8 cellular contexts compared by ENCODE assay signal in the genomic region with DNA sequence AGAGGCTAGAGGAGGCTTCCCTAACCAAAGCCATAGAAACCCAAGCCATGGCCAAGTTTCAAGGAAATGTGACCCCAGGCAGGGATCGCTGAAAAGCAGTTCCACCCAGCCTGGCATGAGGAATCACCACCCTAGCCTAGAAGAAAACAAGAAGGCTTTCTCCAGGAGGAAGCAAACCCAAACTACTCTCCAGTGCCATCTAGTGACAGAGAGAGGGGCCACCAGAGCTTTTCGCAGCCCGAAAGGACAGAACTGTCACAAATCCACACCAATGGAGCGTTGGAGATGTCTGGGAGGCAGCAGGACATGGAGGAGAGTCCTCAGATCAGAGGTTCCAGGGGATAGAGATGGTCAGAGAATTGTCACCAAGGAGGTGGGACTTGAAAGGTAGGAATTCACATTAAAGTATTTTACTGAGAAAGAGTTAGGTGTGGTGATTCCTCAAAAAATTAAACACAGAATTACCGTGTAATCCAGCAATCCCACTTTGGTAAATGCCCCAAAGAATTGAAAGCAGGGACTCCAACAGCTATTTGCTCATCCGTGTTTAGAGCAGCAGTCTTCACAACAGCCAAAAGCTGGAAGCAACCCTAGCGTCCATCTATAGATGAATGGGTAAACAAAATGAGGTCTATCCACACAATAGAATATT.
DNase-seq lines count a peak whose midpoint lies in the region; ATAC-seq, FAIRE-seq and TF ChIP-seq lines count a peak whose summit lies in the region.

No MANE protein-coding gene starts in this region.

- H3K27ac Mint-ChIP-seq in activated T-helper 1 cell treated with anti-CD3 and anti-CD28 coated beads, Interleukin-12 subunit alpha, Interleukin-12 subunit beta, Interleukin-2, Interleukin-4 antibody, amounts not matched to agents 30 ng/mL and 10 ng/mL and 1 ng/mL, durations not matched to agents 14 hours and 24 hours and 36 hours = no peak overlapping the region

- peaks cover 9% of the 10 kb centered on the region for H3K27me3 Mint-ChIP-seq in activated T-helper 1 cell treated with anti-CD3 and anti-CD28 coated beads, Interleukin-12 subunit alpha, Interleukin-12 subunit beta, Interleukin-2, Interleukin-4 antibody, amounts not matched to agents 30 ng/mL and 10 ng/mL and 1 ng/mL, durations not matched to agents 14 hours and 24 hours and 36 hours (ENCODE audit: insufficient read depth)

- no peaks in the 10 kb centered on the region for H3K4me1 Mint-ChIP-seq in activated T-helper 1 cell treated with anti-CD3 and anti-CD28 coated beads, Interleukin-12 subunit alpha, Interleukin-12 subunit beta, Interleukin-2, Interleukin-4 antibody, amounts not matched to agents 30 ng/mL and 10 ng/mL and 1 ng/mL, durations not matched to agents 14 hours and 24 hours and 36 hours (ENCODE audit: low read depth)

- H3K9me3 ChIP-seq in OCI-LY7 (ENCODE audit: low read length) = no peaks in the 10 kb centered on the region
- H3K9me3 ChIP-seq in ovary = no peaks in the 10 kb centered on the region

- no peaks in the 10 kb centered on the region for H3K27me3 ChIP-seq in ovary

- no peaks in the 10 kb centered on the region for H3K9me3 Mint-ChIP-seq in activated T-helper 1 cell treated with anti-CD3 and anti-CD28 coated beads, Interleukin-12 subunit alpha, Interleukin-12 subunit beta, Interleukin-2, Interleukin-4 antibody, amounts not matched to agents 30 ng/mL and 10 ng/mL and 1 ng/mL, durations not matched to agents 14 hours and 24 hours and 36 hours

- no peaks in the 10 kb centered on the region for H3K36me3 Mint-ChIP-seq in activated T-helper 1 cell treated with anti-CD3 and anti-CD28 coated beads, Interleukin-12 subunit alpha, Interleukin-12 subunit beta, Interleukin-2, Interleukin-4 antibody, amounts not matched to agents 30 ng/mL and 10 ng/mL and 1 ng/mL, durations not matched to agents 14 hours and 24 hours and 36 hours (ENCODE audit: low read depth)

- no peak for TF ChIP-seq POLR2A in ovary (IDR thresholded peaks at IDR 0.05)

- no peak overlapping the region for H3K4me2 ChIP-seq in OCI-LY7 (ENCODE audit: low read length)

- no peaks in the 10 kb centered on the region for H4K20me1 ChIP-seq in OCI-LY7 (ENCODE audit: insufficient read depth, low read length)

- WGBS in ovary, 3 donors = 16 to 26% (median 17%) methylated on average over 7 of the region's 7 CpGs

- no peak overlapping the region for H3K4me3 Mint-ChIP-seq in activated T-helper 1 cell treated with anti-CD3 and anti-CD28 coated beads, Interleukin-12 subunit alpha, Interleukin-12 subunit beta, Interleukin-2, Interleukin-4 antibody, amounts not matched to agents 30 ng/mL and 10 ng/mL and 1 ng/mL, durations not matched to agents 14 hours and 24 hours and 36 hours

- H3K27ac ChIP-seq in OCI-LY7 (ENCODE audit: low read depth, low read length, poor library complexity, severe bottlenecking) (no peak overlapping the region), ovary (no peak overlapping the region)

- H3K79me2 ChIP-seq in OCI-LY7 (ENCODE audit: insufficient read depth, low read depth, low read length) = no peaks in the 10 kb centered on the region

- no peak for FAIRE-seq in frontal cortex (lab: Jason Lieb, UNC)

- CTCF ChIA-PET in OCI-LY7 (lab: Charles Lee; ENCODE audit: unreplicated experiment) = no interaction called here

- no peaks in the 10 kb centered on the region for H3K4me1 ChIP-seq in OCI-LY7 (ENCODE audit: insufficient read depth, low read length, poor library complexity, severe bottlenecking)
- no peaks in the 10 kb centered on the region for H3K4me1 ChIP-seq in ovary (ENCODE audit: insufficient read depth)

- H3K36me3 ChIP-seq in OCI-LY7 (ENCODE audit: insufficient read depth, low read length) (no peaks in the 10 kb centered on the region), ovary (no peaks in the 10 kb centered on the region)

- BruUV-seq in OCI-LY7 (replicated peaks; lab: Mats Ljungman, UMichigan) = no TSS peak

- intact Hi-C loops in OCI-LY7 (cut with micrococcal nuclease; ENCODE audit: unreplicated experiment) (loop anchor here (1.0 to 2.0 kb wide), 3 partner anchors 121 to 276 kb away; no protein-coding TSS in a partner anchor), ovary (cut with DNase I) (loop anchor here in 2 of 4 donors (2.0 to 10.0 kb wide), 5 partner anchors 92 to 338 kb away; no protein-coding TSS in a partner anchor)
- intact Hi-C loops in activated T-helper 1 cell treated with anti-CD3 and anti-CD28 coated beads, Interleukin-12 subunit alpha, Interleukin-12 subunit beta, Interleukin-2, Interleukin-4 antibody, amounts not matched to agents 30 ng/mL and 10 ng/mL and 1 ng/mL, durations not matched to agents 14 hours and 24 hours and 36 hours (cut with micrococcal nuclease) = loop anchor here (1.0 to 10.0 kb wide), 4 partner anchors 82 to 400 kb away; a partner anchor contains a TSS

- no peak for TF ChIP-seq EP300 in ovary (IDR thresholded peaks at IDR 0.05)

- TF ChIP-seq CTCF in OCI-LY7 (conservative IDR thresholded peaks at IDR 0.05; ENCODE audit: low read length) (peak; percentile 90), ovary (IDR thresholded peaks at IDR 0.05) (peak; percentile 20 to 54 (median 39))

- POLR2A ChIA-PET in OCI-LY7 (lab: Charles Lee) = no interaction called here

- no peak overlapping the region for H2AFZ ChIP-seq in OCI-LY7 (ENCODE audit: low read length)

- peak; percentile 99 for DNase-seq in COLO829 (ENCODE audit: low spot score)
- peak; percentile 76 for DNase-seq in HPDE6-E6E7 (ENCODE audit: extremely low spot score)
- peak; percentile 61 for DNase-seq in OCI-LY7 (ENCODE audit: low spot score)
- DNase-seq in activated T-helper 1 cell treated with anti-CD3 and anti-CD28 coated beads, Interleukin-12 subunit alpha, Interleukin-12 subunit beta, Interleukin-2, Interleukin-4 antibody, amounts not matched to agents 30 ng/mL and 10 ng/mL and 1 ng/mL, durations not matched to agents 14 hours and 24 hours and 36 hours (ENCODE audit: low spot score) = peak; percentile 24
- DNase-seq in frontal cortex (ENCODE audit: low spot score in 2 of 2) = peak; percentile 62 to 85
- DNase-seq in ovary = peak; percentile 23 to 56 (median 47)
- DNase-seq in NCI-H1048 (lab: John Stamatoyannopoulos, UW) = no peak

- H3K9me2 ChIP-seq in OCI-LY7 (ENCODE audit: insufficient read depth, low read length) = no peaks in the 10 kb centered on the region

- H3K4me3 ChIP-seq in OCI-LY7 (ENCODE audit: low read depth, low read length, poor library complexity, severe bottlenecking) (no peak overlapping the region), ovary (no peak overlapping the region)

- no peak for ATAC-seq in GM18909 (IDR thresholded peaks at IDR 0.05; ENCODE audit: poor library complexity, unreplicated experiment)
